15 cellular contexts compared by ENCODE assay signal in the genomic region with DNA sequence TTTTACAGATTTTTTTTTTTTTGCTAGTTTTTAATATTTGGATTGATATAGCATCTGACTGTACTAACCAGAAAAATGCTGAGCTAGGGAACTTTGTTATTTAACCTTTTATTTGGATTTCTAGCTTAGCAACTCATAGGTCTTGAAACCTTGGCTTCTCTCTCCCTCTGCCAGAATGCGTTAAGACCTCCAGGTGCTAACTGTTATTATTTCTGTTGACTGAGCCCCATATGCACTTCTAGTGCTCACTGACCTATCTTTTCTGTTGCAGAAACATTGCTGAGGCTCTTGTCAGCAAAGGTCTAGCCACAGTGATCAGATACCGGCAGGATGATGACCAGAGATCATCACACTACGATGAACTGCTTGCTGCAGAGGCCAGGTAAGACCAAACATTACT.
"Had no signal": no experiment of that assay in that cellular context is flagged by ENCODE, and none has a peak within 500 bp of the region (broad histone marks: within the 10 kb centered on the region; RNA-seq: fewer than 3 reads in every experiment).

No MANE protein-coding gene starts in this region.

- H3K27ac Mint-ChIP-seq: activated CD4-positive, alpha-beta T cell treated with anti-CD3 and anti-CD28 coated beads, Interleukin-2, amount 10 ng/mL, durations not matched to agents 7 days and 5 days; activated naive CD8-positive, alpha-beta T cell treated with anti-CD3 and anti-CD28 coated beads, Interleukin-2, amount 10 ng/mL, durations not matched to agents 7 days and 5 days; T-helper 2 cell treated with Interferon-gamma antibody and Interleukin-4, amounts not matched to agents 5 μg/mL and 100 μg/mL, for 36 hours had no signal

- DNase-seq: activated CD4-positive, alpha-beta T cell treated with anti-CD3 and anti-CD28 coated beads, Interleukin-2, amount 10 ng/mL, durations not matched to agents 7 days and 5 days; activated CD8-positive, alpha-beta memory T cell treated with anti-CD3 and anti-CD28 coated beads for 24 hours; activated naive CD8-positive, alpha-beta T cell treated with anti-CD3 and anti-CD28 coated beads, Interleukin-2, amount 10 ng/mL, durations not matched to agents 7 days and 5 days; aorta; cortex of kidney; effector CD8-positive, alpha-beta T cell; midbrain; sigmoid colon; stimulated activated CD4-positive, alpha-beta T cell treated with anti-CD3 and anti-CD28 coated beads, Interleukin-1b, Interleukin-23, amount 100 ng/mL, for 48 hours; SW 1271; thyroid gland had no signal

- H3K27me3 ChIP-seq: heart left ventricle, sigmoid colon, thyroid gland, vagina had no signal

- H3K4me1 Mint-ChIP-seq: activated CD4-positive, alpha-beta T cell treated with anti-CD3 and anti-CD28 coated beads, Interleukin-2, amount 10 ng/mL, durations not matched to agents 7 days and 5 days; activated naive CD8-positive, alpha-beta T cell treated with anti-CD3 and anti-CD28 coated beads, Interleukin-2, amount 10 ng/mL, durations not matched to agents 7 days and 5 days had no signal

- H3K9me3 Mint-ChIP-seq: activated CD4-positive, alpha-beta T cell treated with anti-CD3 and anti-CD28 coated beads, Interleukin-2, amount 10 ng/mL, durations not matched to agents 7 days and 5 days; activated naive CD8-positive, alpha-beta T cell treated with anti-CD3 and anti-CD28 coated beads, Interleukin-2, amount 10 ng/mL, durations not matched to agents 7 days and 5 days; T-helper 2 cell treated with Interferon-gamma antibody and Interleukin-4, amounts not matched to agents 5 μg/mL and 100 μg/mL, for 36 hours had no signal

- H3K9me3 ChIP-seq: heart left ventricle, sigmoid colon, thyroid gland, vagina had no signal

- H3K4me3 Mint-ChIP-seq: activated CD4-positive, alpha-beta T cell treated with anti-CD3 and anti-CD28 coated beads, Interleukin-2, amount 10 ng/mL, durations not matched to agents 7 days and 5 days; activated naive CD8-positive, alpha-beta T cell treated with anti-CD3 and anti-CD28 coated beads, Interleukin-2, amount 10 ng/mL, durations not matched to agents 7 days and 5 days; T-helper 2 cell treated with Interferon-gamma antibody and Interleukin-4, amounts not matched to agents 5 μg/mL and 100 μg/mL, for 36 hours had no signal

- H3K4me1 ChIP-seq: thyroid gland had no signal

- H3K27me3 Mint-ChIP-seq: activated CD4-positive, alpha-beta T cell treated with anti-CD3 and anti-CD28 coated beads, Interleukin-2, amount 10 ng/mL, durations not matched to agents 7 days and 5 days; activated naive CD8-positive, alpha-beta T cell treated with anti-CD3 and anti-CD28 coated beads, Interleukin-2, amount 10 ng/mL, durations not matched to agents 7 days and 5 days had no signal

- H3K4me3 ChIP-seq: heart left ventricle, lung, sigmoid colon, thyroid gland, vagina had no signal

- H3K27ac ChIP-seq: heart left ventricle, sigmoid colon, thyroid gland, vagina had no signal
